ENCODE assay signal across 18 cellular contexts in the genomic region with DNA sequence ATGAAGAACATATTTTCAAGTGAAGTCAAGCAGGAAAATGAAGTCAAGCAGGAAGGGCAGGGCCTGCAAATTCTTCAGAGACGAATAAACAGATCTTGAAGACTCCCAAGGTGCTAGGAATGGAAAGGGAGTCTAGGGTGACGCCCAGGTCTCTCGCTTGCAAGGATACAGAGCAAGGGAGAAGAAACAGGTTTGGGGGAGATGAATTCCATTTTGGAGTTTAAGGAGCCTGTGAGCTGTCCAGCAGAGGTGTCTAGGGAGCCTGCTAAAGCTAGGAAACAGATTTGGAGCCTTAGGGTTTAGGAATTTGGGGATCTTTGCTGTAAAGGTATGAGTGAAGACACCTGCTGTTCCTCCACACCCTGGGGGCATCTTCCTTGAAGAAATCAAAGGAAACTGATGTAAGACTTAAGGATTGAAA. TPM values are rescaled to one million over a fixed set of nuclear protein-coding genes. Genes with fewer than 3 reads are reported as not detected.
DNase-seq lines count a peak whose midpoint lies in the region; TF ChIP-seq lines count a peak whose summit lies in the region.
"Had no signal": no experiment of that assay in that cellular context is flagged by ENCODE, and none has a peak within 500 bp of the region (broad histone marks: within the 10 kb centered on the region; RNA-seq: fewer than 3 reads in every experiment).

No MANE protein-coding gene starts in this region.

- H3K27me3 Mint-ChIP-seq in activated T-cell treated with anti-CD3 and anti-CD28 coated beads, Interleukin-2, amount 50 U/mL, for 24 hours: no peaks in the 10 kb centered on the region

- H3K4me3 ChIP-seq in OCI-LY7 (ENCODE audit: low read depth, low read length, poor library complexity, severe bottlenecking) (no peak overlapping the region), esophagus (ENCODE audit: low read depth in 1 of 2, low read length in 2 of 2) (no peak overlapping the region), stomach (no peak overlapping the region)

- POLR2A ChIA-PET in OCI-LY7 (lab: Charles Lee): interaction anchor here (0.7 kb wide), 1 partner anchor 837 kb away, joined by 5 read pairs; no protein-coding TSS in a partner anchor

- WGBS in esophagus, 2 donors: 49 to 67% methylated on average over 3 of the region's 3 CpGs
- 38 to 67% (median 53%) methylated on average over 3 of the region's 3 CpGs for WGBS in stomach, 5 donors

- CTCF ChIA-PET in OCI-LY7 (lab: Charles Lee; ENCODE audit: unreplicated experiment): no interaction called here

- no TSS peak for BruUV-seq in OCI-LY7 (replicated peaks; lab: Mats Ljungman, UMichigan)

- no peak for TF ChIP-seq EP300 in stomach (IDR thresholded peaks at IDR 0.05)

- H3K27me3 ChIP-seq in esophagus (ENCODE audit: control insufficient read depth in 1 of 2, insufficient read depth in 2 of 2, low read length in 2 of 2) (no peaks in the 10 kb centered on the region), stomach (no peaks in the 10 kb centered on the region)
- H3K27me3 ChIP-seq: neutrophil had no signal

- H3K27ac ChIP-seq in OCI-LY7 (ENCODE audit: low read depth, low read length, poor library complexity, severe bottlenecking): no peak overlapping the region
- peak overlapping the region; percentile 61 to 71 for H3K27ac ChIP-seq in esophagus (ENCODE audit: low read depth in 2 of 2, low read length in 1 of 2)
- peak overlapping the region in 3 of 5 donors; percentile 34 to 38 (median 35) for H3K27ac ChIP-seq in stomach
- H3K27ac ChIP-seq: HL-60, neutrophil had no signal

- peaks cover 17% of the 10 kb centered on the region; the same call in 1 of the 2 replicates for H3K36me3 ChIP-seq in OCI-LY7 (ENCODE audit: insufficient read depth, low read length)
- no peaks in the 10 kb centered on the region for H3K36me3 ChIP-seq in esophagus (ENCODE audit: control insufficient read depth in 2 of 2, insufficient read depth in 2 of 2, low read length in 1 of 2)
- peaks cover 0 to 28% (median 20%) of the 10 kb centered on the region in 4 donors for H3K36me3 ChIP-seq in stomach

- H3K4me1 Mint-ChIP-seq in activated T-cell treated with anti-CD3 and anti-CD28 coated beads, Interleukin-2, amount 50 U/mL, for 24 hours (ENCODE audit: low read depth): peaks cover 42% of the 10 kb centered on the region

- H2AFZ ChIP-seq in OCI-LY7 (ENCODE audit: low read length): no peak overlapping the region

- peaks cover 8% of the 10 kb centered on the region for H4K20me1 ChIP-seq in OCI-LY7 (ENCODE audit: insufficient read depth, low read length)

- H3K27ac Mint-ChIP-seq in activated T-cell treated with anti-CD3 and anti-CD28 coated beads, Interleukin-2, amount 50 U/mL, for 24 hours: peak overlapping the region; percentile 57

- H3K4me2 ChIP-seq in OCI-LY7 (ENCODE audit: low read length): 0 out of 2 replicates have a peak overlapping the region, but pooled peaks have one; percentile 1

- no peak for DNase-seq in activated T-cell treated with anti-CD3 and anti-CD28 coated beads, Interleukin-2, amount 50 U/mL, for 24 hours
- DNase-seq in activated T-cell treated with anti-CD3 and anti-CD28 coated beads for 4 hours (no peak), OCI-LY7 (ENCODE audit: low spot score) (no peak), stomach (no peak), NCI-H748 treated with DMSO at 0.1 percent for 48 hours (lab: John Stamatoyannopoulos, UW) (no peak), NCI-H1105 (lab: John Stamatoyannopoulos, UW) (no peak), NCI-H774 (lab: John Stamatoyannopoulos, UW) (no peak)
- DNase-seq: anterior cingulate cortex, GOT3, NCI-H2171 treated with DMSO at 0.1 percent for 48 hours, small intestine had no signal

- peaks cover 32% of the 10 kb centered on the region for H3K79me2 ChIP-seq in OCI-LY7 (ENCODE audit: insufficient read depth, low read depth, low read length)

- no peaks in the 10 kb centered on the region for H3K9me2 ChIP-seq in OCI-LY7 (ENCODE audit: insufficient read depth, low read length)

- no peaks in the 10 kb centered on the region for H3K9me3 Mint-ChIP-seq in activated T-cell treated with anti-CD3 and anti-CD28 coated beads, Interleukin-2, amount 50 U/mL, for 24 hours

- TF ChIP-seq CTCF in OCI-LY7 (conservative IDR thresholded peaks at IDR 0.05; ENCODE audit: low read length) (no peak), stomach (IDR thresholded peaks at IDR 0.05) (no peak)

- peaks cover 34% of the 10 kb centered on the region for H3K4me1 ChIP-seq in OCI-LY7 (ENCODE audit: insufficient read depth, low read length, poor library complexity, severe bottlenecking)
- H3K4me1 ChIP-seq in esophagus (ENCODE audit: control insufficient read depth in 2 of 2, insufficient read depth in 2 of 2, low read length in 1 of 2): peaks cover 6 to 10% of the 10 kb centered on the region in 2 donors
- peaks cover 18 to 68% (median 57%) of the 10 kb centered on the region in 4 donors for H3K4me1 ChIP-seq in stomach

- no peak for TF ChIP-seq POLR2A in stomach (IDR thresholded peaks at IDR 0.05)

- no peaks in the 10 kb centered on the region for H3K9me3 ChIP-seq in OCI-LY7 (ENCODE audit: low read length)
- H3K9me3 ChIP-seq in esophagus (ENCODE audit: control insufficient read depth in 2 of 2, insufficient read depth in 1 of 2, low read depth in 1 of 2, low read length in 1 of 2): no peaks in the 10 kb centered on the region
- no peaks in the 10 kb centered on the region for H3K9me3 ChIP-seq in stomach
- H3K9me3 ChIP-seq: neutrophil had no signal

- intact Hi-C loops in OCI-LY7 (cut with micrococcal nuclease; ENCODE audit: unreplicated experiment) (loop anchor here (10.0 kb wide), 1 partner anchor 112 kb away; a partner anchor contains a TSS), stomach (cut with DNase I; ENCODE audit: low total_unique reads) (no loop called here)

- H3K4me3 Mint-ChIP-seq in activated T-cell treated with anti-CD3 and anti-CD28 coated beads, Interleukin-2, amount 50 U/mL, for 24 hours: no peak overlapping the region

- H3K36me3 Mint-ChIP-seq in activated T-cell treated with anti-CD3 and anti-CD28 coated beads, Interleukin-2, amount 50 U/mL, for 24 hours (ENCODE audit: low read depth): peaks cover 51% of the 10 kb centered on the region

RNA-seq across cellular contexts. Expression of a gene that starts 2.0 kb away (rescaled TPM):
- 22.3 and 31.0 TPM in 2 replicates for total RNA-seq in OCI-LY7 (2014; rRNA removed; shearing (Covaris generic))
- total RNA-seq in OCI-LY7 (2022): 33.7 and 61.3 TPM in 2 replicates
- 1 to 10 TPM; 5.4 to 8.1 TPM for polyA plus RNA-seq in esophagus
- 10 to 100 TPM; 13.6 to 75.0 (median 50.2) TPM for total RNA-seq in stomach
- polyA plus RNA-seq in stomach: 1 to 10 TPM; 4.8 to 5.5 (median 5.0) TPM

RNA-seq across cellular contexts. Expression of a gene that starts 4.0 kb away (rescaled TPM):
- total RNA-seq in OCI-LY7 (2014; rRNA removed; shearing (Covaris generic)): 23.2 and 36.4 TPM in 2 replicates
- total RNA-seq in OCI-LY7 (2022) (16.5 and 17.0 TPM in 2 replicates), stomach (10 to 100 TPM in 2 of 5 donors, 1 to 10 TPM in 1, not detected in 2; 3.3 to 21.1 (median 16.3) TPM)
- polyA plus RNA-seq in esophagus (10 to 100 TPM; 11.6 to 24.6 TPM), stomach (10 to 100 TPM; 21.0 to 22.8 (median 21.2) TPM)

RNA-seq across cellular contexts. Expression of a gene that starts 14.3 kb away (rescaled TPM):
- not detected in 2 replicates for total RNA-seq in OCI-LY7 (2014; rRNA removed; shearing (Covaris generic))
- total RNA-seq in OCI-LY7 (2022) (not detected in 2 replicates), stomach (10 to 100 TPM in 1 of 5 donors, 1 to 10 TPM in 1, not detected in 3; 2.0 to 21.4 TPM)
- polyA plus RNA-seq in esophagus (not detected), stomach (1 to 10 TPM in 1 of 3 donors, not detected in 2; 3.3 TPM)
- total RNA-seq: Daoy; T-helper 2 cell treated with Interferon-gamma antibody and Interleukin-4, amounts not matched to agents 100 ng/mL and 5 ng/mL, for 36 hours; ureter had no signal
- polyA plus RNA-seq: AG04450 had no signal

RNA-seq across cellular contexts. Expression of a gene that starts 27.8 kb away (rescaled TPM):
- 0.46 and 0.85 TPM in 2 replicates for total RNA-seq in OCI-LY7 (2014; rRNA removed; shearing (Covaris generic))
- total RNA-seq in OCI-LY7 (2022): 1.1 and 2.5 TPM in 2 replicates
- under 1 TPM; 0.44 to 0.98 TPM for polyA plus RNA-seq in esophagus
- total RNA-seq in stomach: not detected
- 1 to 10 TPM in 2 of 3 donors, under 1 TPM in 1; 0.31 to 4.5 (median 3.1) TPM for polyA plus RNA-seq in stomach
- total RNA-seq: Daoy had no signal

RNA-seq across cellular contexts. Expression of a gene that starts 58.3 kb away (rescaled TPM):
- total RNA-seq in OCI-LY7 (2014; rRNA removed; shearing (Covaris generic)): 29.6 and 31.1 TPM in 2 replicates
- total RNA-seq in OCI-LY7 (2022) (60.3 and 62.4 TPM in 2 replicates), stomach (100 to 1,000 TPM in 2 of 5 donors, 10 to 100 TPM in 3; 47.2 to 489 (median 69.1) TPM)
- polyA plus RNA-seq in esophagus (10 to 100 TPM; 18.7 to 33.1 TPM), stomach (10 to 100 TPM in 2 of 3 donors, 1 to 10 TPM in 1; 8.7 to 36.5 (median 27.3) TPM)
